15 cellular contexts compared by ENCODE assay signal in genomic region chr4:23114538-23114937, GRCh38.
A peak's percentile ranks its signal among the peaks of the same experiment; 100 is the strongest.
DNase-seq lines count a peak whose midpoint lies in the region; ATAC-seq and TF ChIP-seq lines count a peak whose summit lies in the region.
"Had no signal": no experiment of that assay in that cellular context is flagged by ENCODE, and none has a peak within 500 bp of the region (broad histone marks: within the 10 kb centered on the region; RNA-seq: fewer than 3 reads in every experiment).

No MANE protein-coding gene starts in this region.

- in situ Hi-C loops in astrocyte of the spinal cord (cut with HindIII; ENCODE audit: low sequenced_read_pairs): no loop called here

- CTCF ChIA-PET in activated CD4-positive, alpha-beta T cell treated with anti-CD3 and anti-CD28 coated beads, Interleukin-2, amount 10 ng/mL, durations not matched to agents 7 days and 5 days (lab: Charles Lee): no interaction called here

- H3K4me3 Mint-ChIP-seq in activated CD4-positive, alpha-beta T cell treated with anti-CD3 and anti-CD28 coated beads, Interleukin-2, amount 10 ng/mL, durations not matched to agents 24 days and 14 days: no peak overlapping the region
- H3K4me3 Mint-ChIP-seq in activated CD4-positive, alpha-beta T cell treated with anti-CD3 and anti-CD28 coated beads, Interleukin-2, amount 10 ng/mL, durations not matched to agents 7 days and 5 days: no peak overlapping the region
- H3K4me3 Mint-ChIP-seq: CD8-positive, alpha-beta memory T cell had no signal

- POLR2A ChIA-PET in activated CD4-positive, alpha-beta T cell treated with anti-CD3 and anti-CD28 coated beads, Interleukin-2, amount 10 ng/mL, durations not matched to agents 7 days and 5 days (lab: Charles Lee): interaction anchor here (0.5 kb wide), 1 partner anchor 290 kb away, joined by 3 read pairs; no protein-coding TSS in a partner anchor

- TF ChIP-seq CTCF in astrocyte of the spinal cord (IDR thresholded peaks at IDR 0.05; ENCODE audit: low read depth, low read length): no peak

- ATAC-seq in left cardiac atrium (no peak), HG03571 (IDR thresholded peaks at IDR 0.05; ENCODE audit: unreplicated experiment) (no peak)
- ATAC-seq: HCT116 had no signal

- H3K4me3 ChIP-seq in astrocyte of the spinal cord (ENCODE audit: low read depth, low read length): no peak overlapping the region
- H3K4me3 ChIP-seq: BLaER1, GM23248 had no signal

- H3K4me1 Mint-ChIP-seq in activated CD4-positive, alpha-beta T cell treated with anti-CD3 and anti-CD28 coated beads, Interleukin-2, amount 10 ng/mL, durations not matched to agents 24 days and 14 days: no peaks in the 10 kb centered on the region
- no peaks in the 10 kb centered on the region for H3K4me1 Mint-ChIP-seq in activated CD4-positive, alpha-beta T cell treated with anti-CD3 and anti-CD28 coated beads, Interleukin-2, amount 10 ng/mL, durations not matched to agents 7 days and 5 days
- H3K4me1 Mint-ChIP-seq: CD8-positive, alpha-beta memory T cell had no signal

- H3K9me3 Mint-ChIP-seq in activated CD4-positive, alpha-beta T cell treated with anti-CD3 and anti-CD28 coated beads, Interleukin-2, amount 10 ng/mL, durations not matched to agents 24 days and 14 days: no peaks in the 10 kb centered on the region
- no peaks in the 10 kb centered on the region for H3K9me3 Mint-ChIP-seq in activated CD4-positive, alpha-beta T cell treated with anti-CD3 and anti-CD28 coated beads, Interleukin-2, amount 10 ng/mL, durations not matched to agents 7 days and 5 days

- H3K27me3 Mint-ChIP-seq in activated CD4-positive, alpha-beta T cell treated with anti-CD3 and anti-CD28 coated beads, Interleukin-2, amount 10 ng/mL, durations not matched to agents 24 days and 14 days: no peaks in the 10 kb centered on the region
- H3K27me3 Mint-ChIP-seq in activated CD4-positive, alpha-beta T cell treated with anti-CD3 and anti-CD28 coated beads, Interleukin-2, amount 10 ng/mL, durations not matched to agents 7 days and 5 days: no peaks in the 10 kb centered on the region
- H3K27me3 Mint-ChIP-seq: CD8-positive, alpha-beta memory T cell had no signal

- DNase-seq in activated CD4-positive, alpha-beta T cell treated with anti-CD3 and anti-CD28 coated beads, Interleukin-2, amount 10 ng/mL, durations not matched to agents 24 days and 14 days: peak; percentile 14
- no peak for DNase-seq in activated CD4-positive, alpha-beta T cell treated with anti-CD3 and anti-CD28 coated beads, Interleukin-2, amount 10 ng/mL, durations not matched to agents 7 days and 5 days
- DNase-seq in RPMI7951 (ENCODE audit: low read depth) (peak; percentile 6), astrocyte of the spinal cord (ENCODE audit: low read depth, low spot score) (peak; percentile 5), left cardiac atrium (no peak), NCI-H2107 treated with DMSO at 0.1 percent for 48 hours (lab: John Stamatoyannopoulos, UW; ENCODE audit: unreplicated experiment) (no peak), AG08396 (ENCODE audit: low spot score) (no peak)
- DNase-seq: AML-193; Caco-2; CD8-positive, alpha-beta memory T cell; GF-D8; GM23248 had no signal

- intact Hi-C loops in activated CD4-positive, alpha-beta T cell treated with anti-CD3 and anti-CD28 coated beads, Interleukin-2, amount 10 ng/mL, durations not matched to agents 24 days and 14 days (cut with micrococcal nuclease): no loop called here
- intact Hi-C loops in left cardiac atrium (cut with DNase I): no loop called here

- no peaks in the 10 kb centered on the region for H3K36me3 Mint-ChIP-seq in activated CD4-positive, alpha-beta T cell treated with anti-CD3 and anti-CD28 coated beads, Interleukin-2, amount 10 ng/mL, durations not matched to agents 24 days and 14 days (ENCODE audit: low read depth)
- no peaks in the 10 kb centered on the region for H3K36me3 Mint-ChIP-seq in activated CD4-positive, alpha-beta T cell treated with anti-CD3 and anti-CD28 coated beads, Interleukin-2, amount 10 ng/mL, durations not matched to agents 7 days and 5 days (ENCODE audit: low read depth)
- H3K36me3 Mint-ChIP-seq: CD8-positive, alpha-beta memory T cell had no signal

- H3K27ac Mint-ChIP-seq in activated CD4-positive, alpha-beta T cell treated with anti-CD3 and anti-CD28 coated beads, Interleukin-2, amount 10 ng/mL, durations not matched to agents 24 days and 14 days: no peak overlapping the region
- no peak overlapping the region for H3K27ac Mint-ChIP-seq in activated CD4-positive, alpha-beta T cell treated with anti-CD3 and anti-CD28 coated beads, Interleukin-2, amount 10 ng/mL, durations not matched to agents 7 days and 5 days
- H3K27ac Mint-ChIP-seq: CD8-positive, alpha-beta memory T cell had no signal

Comparison
In these comparisons a context has a peak if more than half of its experiments do, and no peak if none do; other contexts are left out.
1. DNase-seq: peak in activated CD4-positive, alpha-beta T cell treated with anti-CD3 and anti-CD28 coated beads, Interleukin-2, amount 10 ng/mL, durations not matched to agents 24 days and 14 days (single experiment), RPMI7951 (single experiment) and astrocyte of the spinal cord (single experiment); none in activated CD4-positive, alpha-beta T cell treated with anti-CD3 and anti-CD28 coated beads, Interleukin-2, amount 10 ng/mL, durations not matched to agents 7 days and 5 days (single experiment), left cardiac atrium (single experiment), NCI-H2107 treated with DMSO at 0.1 percent for 48 hours (single experiment) and AG08396 (single experiment).